In the genomic region with DNA sequence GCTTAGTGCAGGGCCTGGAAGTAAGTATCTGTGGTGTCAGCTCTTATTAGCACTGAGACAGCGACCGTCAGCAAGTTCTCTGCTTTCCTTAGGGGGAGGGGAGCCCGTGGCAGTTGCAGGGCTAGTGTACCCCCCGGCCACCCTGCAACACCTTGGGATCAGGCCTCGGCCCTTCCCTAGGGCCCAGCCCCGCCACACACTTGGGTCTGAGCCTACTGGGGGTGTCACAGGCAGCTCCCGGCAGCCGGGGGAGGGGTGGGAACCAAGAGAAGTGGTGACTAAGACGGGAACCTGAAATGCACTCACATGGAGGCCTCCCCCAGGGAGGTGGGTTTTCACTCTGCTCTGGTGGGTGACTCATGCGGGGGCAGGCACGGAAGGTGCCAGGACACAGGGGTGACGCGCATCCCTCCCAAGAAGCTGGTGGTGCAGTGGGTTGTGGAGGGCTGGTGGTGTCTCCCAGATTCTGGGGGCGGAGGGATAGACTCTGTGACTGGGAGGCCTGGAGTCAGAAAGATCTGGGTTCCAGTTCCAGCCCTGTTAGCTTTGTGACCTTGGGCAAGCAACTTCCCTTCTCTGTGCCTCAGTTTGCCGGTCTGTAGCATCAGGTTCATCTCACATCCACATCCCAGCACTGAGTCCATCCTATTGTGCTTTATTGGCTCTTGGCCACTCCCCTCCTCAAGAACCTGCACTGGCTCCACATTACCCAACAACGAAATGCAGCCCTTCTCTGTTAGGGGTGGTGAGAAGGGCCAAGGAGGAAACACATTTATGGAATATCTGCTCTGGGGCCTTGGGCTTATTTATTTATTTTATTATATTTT, we compare ENCODE assay signal across 8 cellular contexts. TPM values are rescaled to one million over a fixed set of nuclear protein-coding genes. Genes with fewer than 3 reads are reported as not detected.
DNase-seq lines count a peak whose midpoint lies in the region; ATAC-seq, FAIRE-seq and TF ChIP-seq lines count a peak whose summit lies in the region.

No MANE protein-coding gene starts in this region.

- TF ChIP-seq CTCF in right atrium auricular region (IDR thresholded peaks at IDR 0.05) (no peak), K562 (IDR thresholded peaks at IDR 0.05 in 2 of 3, conservative IDR thresholded peaks at IDR 0.05 in 1 of 3; ENCODE audit: insufficient read depth in 2 of 3, low read depth in 1 of 3, low read length in 3 of 3) (no peak), neural progenitor cell (IDR thresholded peaks at IDR 0.05) (no peak)

- H3K9me3 Mint-ChIP-seq in neural progenitor cell, result no peaks in the 10 kb centered on the region

- CTCF ChIA-PET in K562 (lab: Yijun Ruan, JAX; ENCODE audit: low intra/inter-chr PET ratio), result no interaction called here

- 0 out of 2 replicates have a peak, but pooled peaks have one; percentile 62 for TF ChIP-seq EP300 in K562 (IDR thresholded peaks at IDR 0.05; ENCODE audit: low read length)

- H4K20me1 ChIP-seq in K562 (replicated peaks; ENCODE audit: control insufficient read depth, insufficient read depth, low read length) (no peaks in the 10 kb centered on the region), neural progenitor cell (ENCODE audit: low read depth) (no peaks in the 10 kb centered on the region)

- in situ Hi-C loops in K562 (cut with MboI), result loop anchor here (25.0 kb wide), 1 partner anchor 367 kb away; no protein-coding TSS in a partner anchor

- TF ChIP-seq RAD21 in K562 (CRISPR knock-in tag; conservative IDR thresholded peaks at IDR 0.05 in 1 of 2, IDR thresholded peaks at IDR 0.05 in 1 of 2), result no peak

- H2AFZ ChIP-seq in K562 (ENCODE audit: low read depth, low read length), result peak overlapping the region; percentile 87
- peak overlapping the region; percentile 76 for H2AFZ ChIP-seq in neural progenitor cell (replicated peaks)

- H3K9me3 ChIP-seq in right atrium auricular region (no peaks in the 10 kb centered on the region), K562 (replicated peaks; ENCODE audit: control insufficient read depth, insufficient read depth, low read depth, low read length) (no peaks in the 10 kb centered on the region), neural progenitor cell (ENCODE audit: low read depth) (no peaks in the 10 kb centered on the region)

- ATAC-seq in left cardiac atrium (peak; percentile 47 to 86), K562 (peak; percentile 88), HG03135 (IDR thresholded peaks at IDR 0.05; ENCODE audit: unreplicated experiment) (no peak)

- no peak overlapping the region for H3K4me3 Mint-ChIP-seq in neural progenitor cell

- WGBS in K562 (ENCODE audit: insufficient coverage, low coverage, missing lambda C conversion rate), result 22% methylated on average over 15 of the region's 16 CpGs

- no peak overlapping the region for H3K27ac ChIP-seq in right atrium auricular region
- H3K27ac ChIP-seq in K562 (ENCODE audit: extremely low read depth, low read depth, low read length), result peak overlapping the region; percentile 70; the same call in 2 of the 3 replicates
- no peak overlapping the region for H3K27ac ChIP-seq in neural progenitor cell

- no peak overlapping the region for H3K4me3 ChIP-seq in right atrium auricular region
- H3K4me3 ChIP-seq in K562, result no peak overlapping the region
- peak overlapping the region; percentile 3 for H3K4me3 ChIP-seq in neural progenitor cell

- peak overlapping the region; percentile 33 to 87; a peak in 3 of 4 replicates for H3K9ac ChIP-seq in K562 (ENCODE audit: insufficient read depth in 1 of 2, low read depth in 2 of 2, low read length in 2 of 2)
- no peak overlapping the region for H3K9ac ChIP-seq in neural progenitor cell

- no peak for TF ChIP-seq POLR2A in K562 (conservative IDR thresholded peaks at IDR 0.05)

- peak; percentile 81 for FAIRE-seq in K562 (lab: Jason Lieb, UNC)

- H3K27me3 ChIP-seq in right atrium auricular region (no peaks in the 10 kb centered on the region), K562 (ENCODE audit: control insufficient read depth in 2 of 2, insufficient read depth in 2 of 2, low read length in 2 of 2) (no peaks in the 10 kb centered on the region), neural progenitor cell (no peaks in the 10 kb centered on the region)

- no peaks in the 10 kb centered on the region for H3K9me1 ChIP-seq in K562 (ENCODE audit: control insufficient read depth, insufficient read depth, low read length)

- BruUV-seq in K562 (replicated peaks; lab: Mats Ljungman, UMichigan), result no TSS peak

- no peaks in the 10 kb centered on the region for H3F3A ChIP-seq in neural progenitor cell (ENCODE audit: low read depth)

- H3K36me3 ChIP-seq in right atrium auricular region (no peaks in the 10 kb centered on the region), K562 (ENCODE audit: control insufficient read depth, insufficient read depth, low read length) (no peaks in the 10 kb centered on the region), neural progenitor cell (no peaks in the 10 kb centered on the region)

- H3K36me3 Mint-ChIP-seq in neural progenitor cell, result no peaks in the 10 kb centered on the region

- H3K4me1 Mint-ChIP-seq in neural progenitor cell, result peaks cover 12% of the 10 kb centered on the region

- H3K27ac Mint-ChIP-seq in neural progenitor cell, result peak overlapping the region; percentile 83

- peaks cover 6% of the 10 kb centered on the region for H3K27me3 Mint-ChIP-seq in neural progenitor cell (ENCODE audit: insufficient read depth, low read depth)

- DNase-seq in left cardiac atrium (peak; percentile 33), right atrium auricular region (ENCODE audit: low spot score) (no peak), UCSD-AML1 (lab: John Stamatoyannopoulos, UW; ENCODE audit: unreplicated experiment) (peak; percentile 38), K562 (ENCODE audit: extremely low read depth in 1 of 4, low spot score in 3 of 4) (peak; percentile 79 to 89 (median 80)), neural progenitor cell (ENCODE audit: low spot score) (peak; percentile 71), ureter (ENCODE audit: low spot score) (peak; percentile 37), NCI-H345 (lab: John Stamatoyannopoulos, UW) (no peak)

- intact Hi-C loops in left cardiac atrium (cut with DNase I) (no loop called here), K562 (cut with micrococcal nuclease) (no loop called here)

- POLR2A ChIA-PET in K562 (lab: Yijun Ruan, JAX), result interaction anchor here (0.6 to 1.0 kb wide), 2 partner anchors 18 to 89 kb away, joined by 3 read pairs; no protein-coding TSS in a partner anchor

- H3K4me1 ChIP-seq in right atrium auricular region (no peaks in the 10 kb centered on the region), K562 (replicated peaks in 1 of 2; ENCODE audit: control insufficient read depth in 2 of 2, insufficient read depth in 2 of 2, low read length in 2 of 2) (peaks cover 25 to 27% of the 10 kb centered on the region in 2 experiments; a peak in 4 of 5 replicates), neural progenitor cell (peaks cover 8% of the 10 kb centered on the region)

- peak overlapping the region; percentile 53 for H3K4me2 ChIP-seq in K562 (ENCODE audit: insufficient read depth, low read length)
- peak overlapping the region; percentile 63 for H3K4me2 ChIP-seq in neural progenitor cell

- H3K79me2 ChIP-seq in K562 (ENCODE audit: control insufficient read depth, insufficient read depth, low read length) (no peaks in the 10 kb centered on the region), neural progenitor cell (ENCODE audit: low read depth) (no peaks in the 10 kb centered on the region)

RNA-seq across cellular contexts. Expression of gene LAT, which starts 44.5 kb away (rescaled TPM):
- total RNA-seq in left cardiac atrium (1 to 10 TPM; 2.0 to 2.4 TPM), right atrium auricular region (1 to 10 TPM in 1 of 2 donors, under 1 TPM in 1; 0.98 to 1.3 TPM), K562 (2014; rRNA removed) (0.95 and 2.1 TPM in 2 replicates), K562 (2014; rRNA removed; fragmentation: Illumina TruSeq; extraction: Trizol) (0.22 and 0.40 TPM in 2 replicates), K562 (2015; rRNA removed; fragmentation: Illumina TruSeq; extraction: Trizol) (2.0 and 2.3 TPM in 2 replicates), K562 (2021) (2.9 and 4.2 TPM in 2 replicates), neural progenitor cell (ENCODE audit: low replicate concordance) (2.9 TPM in 1 of 2 replicates, not detected in the other), ureter (11.9 TPM)
- total RNA-seq in K562 (2011; cell fraction: chromatin; rRNA removed; ENCODE audit: low replicate concordance), result 11.1 and 32.8 TPM in 2 replicates
- 20.5 and 21.2 TPM in 2 replicates for total RNA-seq in K562 (2011; cell fraction: nucleolus; rRNA removed)
- total RNA-seq in K562 (2011; cell fraction: nucleoplasm; rRNA removed), result 12.8 and 19.2 TPM in 2 replicates
- polyA plus RNA-seq in K562 (2011; rRNA removed) (1.9 and 2.0 TPM in 2 replicates), K562 (2014; fragmentation: Illumina TruSeq; extraction: Trizol) (1.3 and 1.7 TPM in 2 replicates), K562 (2014; fragmentation: Nextera tagmentation; extraction: Ambion mirVana) (under 1 TPM; 0.59 to 0.63 TPM), K562 (2014; rRNA removed) (1.6 and 3.2 TPM in 2 replicates)
- polyA plus RNA-seq in K562 (2011; cell fraction: cytosol; rRNA removed), result 0.86 and 2.0 TPM in 2 replicates
- 22.2 and 50.9 TPM in 2 replicates for polyA plus RNA-seq in K562 (2011; cell fraction: nucleus; rRNA removed)
- polyA plus RNA-seq in K562 (2012), result 2.9 and 5.7 TPM in 2 replicates
- 0.24 and 0.25 TPM in 2 replicates for polyA minus RNA-seq in K562 (2011; rRNA and poly(A)+ RNA removed)
- 0.29 TPM in 1 of 2 replicates, not detected in the other for polyA minus RNA-seq in K562 (2011; cell fraction: cytosol; rRNA and poly(A)+ RNA removed)
- 2.2 and 3.0 TPM in 2 replicates for polyA minus RNA-seq in K562 (2011; cell fraction: nucleus; rRNA and poly(A)+ RNA removed)

RNA-seq across cellular contexts. Expression of gene SPNS1, which starts 54.8 kb away (rescaled TPM):
- 10 to 100 TPM; 19.6 to 21.4 TPM for total RNA-seq in left cardiac atrium
- 10 to 100 TPM; 11.9 to 12.8 TPM for total RNA-seq in right atrium auricular region
- 27.4 and 88.8 TPM in 2 replicates for total RNA-seq in K562 (2011; cell fraction: chromatin; rRNA removed; ENCODE audit: low replicate concordance)
- total RNA-seq in K562 (2011; cell fraction: nucleolus; rRNA removed), result 112 and 138 TPM in 2 replicates
- 66.3 and 72.9 TPM in 2 replicates for total RNA-seq in K562 (2011; cell fraction: nucleoplasm; rRNA removed)
- 37.8 and 48.4 TPM in 2 replicates for total RNA-seq in K562 (2014; rRNA removed)
- total RNA-seq in K562 (2014; rRNA removed; fragmentation: Illumina TruSeq; extraction: Trizol), result 6.2 and 9.0 TPM in 2 replicates
- total RNA-seq in K562 (2015; rRNA removed; fragmentation: Illumina TruSeq; extraction: Trizol), result 13.7 and 16.3 TPM in 2 replicates
- total RNA-seq in K562 (2021), result 64.9 and 69.8 TPM in 2 replicates
- 12.3 and 20.6 TPM in 2 replicates for polyA plus RNA-seq in K562 (2011; rRNA removed)
- polyA plus RNA-seq in K562 (2011; cell fraction: cytosol; rRNA removed), result 18.6 and 53.9 TPM in 2 replicates
- 31.4 and 74.3 TPM in 2 replicates for polyA plus RNA-seq in K562 (2011; cell fraction: nucleus; rRNA removed)
- polyA plus RNA-seq in K562 (2012), result 47.4 and 49.1 TPM in 2 replicates
- polyA plus RNA-seq in K562 (2014; fragmentation: Illumina TruSeq; extraction: Trizol), result 22.2 and 38.7 TPM in 2 replicates
- polyA plus RNA-seq in K562 (2014; fragmentation: Nextera tagmentation; extraction: Ambion mirVana), result 1 to 10 TPM in 1 of 2 experiments, under 1 TPM in 1; 0.58 to 2.9 TPM
- 37.8 and 40.6 TPM in 2 replicates for polyA plus RNA-seq in K562 (2014; rRNA removed)
- polyA minus RNA-seq in K562 (2011; rRNA and poly(A)+ RNA removed), result 13.2 and 15.6 TPM in 2 replicates
- 22.8 and 23.5 TPM in 2 replicates for polyA minus RNA-seq in K562 (2011; cell fraction: cytosol; rRNA and poly(A)+ RNA removed)
- 7.0 and 9.0 TPM in 2 replicates for polyA minus RNA-seq in K562 (2011; cell fraction: nucleus; rRNA and poly(A)+ RNA removed)
- total RNA-seq in neural progenitor cell (ENCODE audit: low replicate concordance), result 11.6 and 31.8 TPM in 2 replicates
- total RNA-seq in ureter, result 23.9 TPM

Comparison
In these comparisons a context has a peak if more than half of its experiments do, and no peak if none do; other contexts are left out.
1. DNase-seq: peak in left cardiac atrium (single experiment), UCSD-AML1 (single experiment), K562 (4 of 4), neural progenitor cell (single experiment) and ureter (single experiment); none in right atrium auricular region (single experiment) and NCI-H345 (single experiment).